25 cellular contexts compared by ENCODE assay signal in the genomic region with DNA sequence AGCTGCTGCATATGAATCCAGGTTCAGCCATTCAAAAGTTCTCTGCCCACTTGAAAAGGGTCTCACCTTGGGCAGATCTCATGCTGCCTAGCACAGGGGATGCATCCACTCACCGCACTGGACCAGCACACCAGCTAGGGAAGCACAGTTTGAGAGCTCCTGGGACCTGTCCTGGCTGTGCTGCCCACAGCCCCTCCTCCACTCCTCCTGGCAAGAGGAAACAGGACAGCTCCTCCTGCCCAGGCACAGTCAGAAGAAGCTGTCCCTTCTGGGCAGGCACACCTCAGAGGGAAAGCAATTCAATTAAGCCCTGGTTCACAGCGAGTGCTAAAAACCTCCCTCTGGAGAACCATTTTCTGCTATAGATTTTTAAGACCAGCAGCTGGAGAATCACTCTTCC.
"Had no signal": no experiment of that assay in that cellular context is flagged by ENCODE, and none has a peak within 500 bp of the region (broad histone marks: within the 10 kb centered on the region; RNA-seq: fewer than 3 reads in every experiment).

No MANE protein-coding gene starts in this region.

- H3K27me3 ChIP-seq: vagina had no signal

- H3K9me3 Mint-ChIP-seq: activated CD4-positive, alpha-beta T cell treated with anti-CD3 and anti-CD28 coated beads, Interleukin-2, amount 10 ng/mL, durations not matched to agents 7 days and 5 days; activated naive CD4-positive, alpha-beta T cell treated with anti-CD3 and anti-CD28 coated beads, Interleukin-2, amount 10 ng/mL, durations not matched to agents 7 days and 5 days; activated T-helper 2 cell treated with anti-CD3 and anti-CD28 coated beads, Interferon-gamma antibody, Interleukin-2, Interleukin-4, amounts not matched to agents 10 μg/mL and 5 μg/mL and 100 μg/mL, durations not matched to agents 14 hours and 24 hours and 36 hours had no signal

- H3K27ac Mint-ChIP-seq: activated CD4-positive, alpha-beta T cell treated with anti-CD3 and anti-CD28 coated beads, Interleukin-2, amount 10 ng/mL, durations not matched to agents 7 days and 5 days; activated CD8-positive, alpha-beta T cell treated with anti-CD3 and anti-CD28 coated beads, Interleukin-2, amount 10 ng/mL, durations not matched to agents 7 days and 5 days; activated naive CD4-positive, alpha-beta T cell treated with anti-CD3 and anti-CD28 coated beads, Interleukin-2, amount 10 ng/mL, durations not matched to agents 7 days and 5 days; activated T-cell treated with anti-CD3 and anti-CD28 coated beads, Interleukin-2, amount 50 U/mL, for 24 hours; activated T-helper 2 cell treated with anti-CD3 and anti-CD28 coated beads, Interferon-gamma antibody, Interleukin-2, Interleukin-4, amounts not matched to agents 10 μg/mL and 5 μg/mL and 100 μg/mL, durations not matched to agents 14 hours and 24 hours and 36 hours; nephron; stimulated activated naive CD8-positive, alpha-beta T cell treated with anti-CD3 and anti-CD28 coated beads, Interleukin-15, amount 100 ng/mL, for 72 hours had no signal

- H3K9me3 ChIP-seq: transverse colon had no signal

- H3K4me3 ChIP-seq: lower lobe of right lung, suprapubic skin, transverse colon, vagina had no signal

- ATAC-seq: activated CD4-positive, CD25-positive, alpha-beta regulatory T cell treated with anti-CD3 and anti-CD28 coated beads, Interleukin-2, amount 50 U/mL, for 24 hours; activated CD8-positive, alpha-beta T cell treated with anti-CD3 and anti-CD28 coated beads, Interleukin-2, amount 10 ng/mL, durations not matched to agents 7 days and 5 days; lower lobe of right lung; right cardiac atrium; stimulated activated naive CD8-positive, alpha-beta T cell treated with anti-CD3 and anti-CD28 coated beads, Interleukin-15, amount 100 ng/mL, for 72 hours had no signal

- H3K4me1 Mint-ChIP-seq: activated CD4-positive, alpha-beta T cell treated with anti-CD3 and anti-CD28 coated beads, Interleukin-2, amount 10 ng/mL, durations not matched to agents 7 days and 5 days; activated naive CD4-positive, alpha-beta T cell treated with anti-CD3 and anti-CD28 coated beads, Interleukin-2, amount 10 ng/mL, durations not matched to agents 7 days and 5 days; stimulated activated naive CD8-positive, alpha-beta T cell treated with anti-CD3 and anti-CD28 coated beads, Interleukin-15, amount 100 ng/mL, for 72 hours had no signal

- H3K4me1 ChIP-seq: lower lobe of right lung, suprapubic skin, transverse colon, vagina had no signal

- H3K27ac ChIP-seq: brain microvascular endothelial cell, lower lobe of right lung, suprapubic skin, transverse colon, vagina had no signal

- H3K36me3 Mint-ChIP-seq: activated naive CD4-positive, alpha-beta T cell treated with anti-CD3 and anti-CD28 coated beads, Interleukin-2, amount 10 ng/mL, durations not matched to agents 7 days and 5 days had no signal

- FAIRE-seq: small intestine had no signal

- DNase-seq: activated CD4-positive, alpha-beta T cell treated with anti-CD3 and anti-CD28 coated beads, Interleukin-2, amount 10 ng/mL, durations not matched to agents 7 days and 5 days; activated CD8-positive, alpha-beta T cell treated with anti-CD3 and anti-CD28 coated beads, Interleukin-2, amount 10 ng/mL, durations not matched to agents 7 days and 5 days; activated naive CD4-positive, alpha-beta T cell treated with anti-CD3 and anti-CD28 coated beads, Interleukin-2, amount 10 ng/mL, durations not matched to agents 7 days and 5 days; activated T-cell treated with anti-CD3 and anti-CD28 coated beads, Interleukin-2, amount 50 U/mL, for 24 hours; brain microvascular endothelial cell; effector CD4-positive, alpha-beta T cell; foreskin fibroblast; glutamatergic neuron; hypothalamus; islet precursor cell; lower lobe of right lung; midbrain; occipital lobe; right cardiac atrium; small intestine; stimulated activated CD4-positive, alpha-beta T cell treated with anti-CD3 and anti-CD28 coated beads, Interleukin-15, amount 100 ng/mL, for 24 hours; stimulated activated CD4-positive, alpha-beta T cell treated with anti-CD3 and anti-CD28 coated beads, Interleukin-2, amount 100 ng/mL, for 48 hours; stimulated activated naive CD8-positive, alpha-beta T cell treated with anti-CD3 and anti-CD28 coated beads, Interleukin-15, amount 100 ng/mL, for 72 hours; T1000; transverse colon had no signal

- H3K36me3 ChIP-seq: brain microvascular endothelial cell, lower lobe of right lung, suprapubic skin, transverse colon, vagina had no signal

- H3K4me3 Mint-ChIP-seq: activated CD4-positive, alpha-beta T cell treated with anti-CD3 and anti-CD28 coated beads, Interleukin-2, amount 10 ng/mL, durations not matched to agents 7 days and 5 days; activated CD8-positive, alpha-beta T cell treated with anti-CD3 and anti-CD28 coated beads, Interleukin-2, amount 10 ng/mL, durations not matched to agents 7 days and 5 days; activated naive CD4-positive, alpha-beta T cell treated with anti-CD3 and anti-CD28 coated beads, Interleukin-2, amount 10 ng/mL, durations not matched to agents 7 days and 5 days; activated T-cell treated with anti-CD3 and anti-CD28 coated beads, Interleukin-2, amount 50 U/mL, for 24 hours; nephron; stimulated activated naive CD8-positive, alpha-beta T cell treated with anti-CD3 and anti-CD28 coated beads, Interleukin-15, amount 100 ng/mL, for 72 hours had no signal
